ENCODE assay signal across 14 cellular contexts in the genomic region with DNA sequence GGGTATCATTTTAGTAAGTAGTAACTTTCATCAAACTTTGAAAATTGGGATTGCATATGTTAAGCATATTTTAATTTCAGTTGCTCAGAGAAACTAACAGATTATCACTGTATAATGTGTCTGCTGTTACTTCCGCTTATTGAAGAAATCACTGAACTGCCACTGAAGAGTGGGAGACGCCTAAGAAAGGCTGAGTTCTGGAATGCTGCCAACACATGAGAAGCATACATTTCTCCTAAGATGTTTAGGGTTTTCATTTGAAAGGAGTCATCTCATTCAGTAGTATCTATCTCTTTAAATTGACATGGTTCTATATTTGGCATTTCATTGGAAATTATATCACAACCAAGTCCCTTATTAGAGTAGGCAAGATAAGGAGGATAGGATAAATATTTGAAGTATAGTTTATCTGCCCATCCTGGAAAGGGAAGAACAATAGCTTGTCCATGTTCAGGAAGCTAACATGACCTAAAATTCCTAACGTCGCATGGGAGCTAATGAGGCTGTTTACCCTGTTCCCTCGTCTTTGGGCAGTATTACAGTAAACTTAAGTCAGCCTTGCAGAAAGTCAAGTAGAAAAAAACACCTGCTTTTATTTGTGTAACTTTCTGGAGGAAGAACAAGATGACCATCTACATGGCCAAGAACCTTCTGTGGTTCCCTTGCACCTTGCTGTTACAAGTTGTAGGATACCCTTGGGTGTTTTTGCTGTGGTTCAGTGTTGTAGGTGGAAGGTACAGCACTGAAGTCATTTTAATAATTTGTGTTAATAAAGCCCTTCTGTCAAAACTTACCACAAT.
DNase-seq lines count a peak whose midpoint lies in the region; ATAC-seq and TF ChIP-seq lines count a peak whose summit lies in the region.
"Had no signal": no experiment of that assay in that cellular context is flagged by ENCODE, and none has a peak within 500 bp of the region (broad histone marks: within the 10 kb centered on the region; RNA-seq: fewer than 3 reads in every experiment).

No MANE protein-coding gene starts in this region.

- no peaks in the 10 kb centered on the region for H3K36me3 ChIP-seq in upper lobe of right lung

- no peak overlapping the region for H3K27ac Mint-ChIP-seq in activated CD4-positive, alpha-beta T cell treated with anti-CD3 and anti-CD28 coated beads, Interleukin-2, amount 10 ng/mL, durations not matched to agents 24 days and 14 days
- no peak overlapping the region for H3K27ac Mint-ChIP-seq in activated CD4-positive, alpha-beta T cell treated with anti-CD3 and anti-CD28 coated beads for 36 hours

- POLR2A ChIA-PET in activated CD4-positive, alpha-beta T cell treated with anti-CD3 and anti-CD28 coated beads for 36 hours (lab: Charles Lee) = no interaction called here

- no peaks in the 10 kb centered on the region for H3K27me3 ChIP-seq in upper lobe of right lung

- H3K36me3 Mint-ChIP-seq in activated CD4-positive, alpha-beta T cell treated with anti-CD3 and anti-CD28 coated beads, Interleukin-2, amount 10 ng/mL, durations not matched to agents 24 days and 14 days (ENCODE audit: low read depth) = peaks cover 9% of the 10 kb centered on the region
- H3K36me3 Mint-ChIP-seq in activated CD4-positive, alpha-beta T cell treated with anti-CD3 and anti-CD28 coated beads for 36 hours (ENCODE audit: low read depth) = peaks cover 7% of the 10 kb centered on the region

- H3K27ac ChIP-seq in upper lobe of right lung = no peak overlapping the region
- H3K27ac ChIP-seq: A549 had no signal

- no peak for TF ChIP-seq CTCF in upper lobe of right lung (IDR thresholded peaks at IDR 0.05)

- no peak overlapping the region for H3K4me3 Mint-ChIP-seq in activated CD4-positive, alpha-beta T cell treated with anti-CD3 and anti-CD28 coated beads, Interleukin-2, amount 10 ng/mL, durations not matched to agents 24 days and 14 days
- H3K4me3 Mint-ChIP-seq in activated CD4-positive, alpha-beta T cell treated with anti-CD3 and anti-CD28 coated beads for 36 hours = no peak overlapping the region

- peaks cover 10% of the 10 kb centered on the region for H3K4me1 ChIP-seq in upper lobe of right lung
- H3K4me1 ChIP-seq: A549 had no signal

- H3K4me3 ChIP-seq in upper lobe of right lung = no peak overlapping the region
- H3K4me3 ChIP-seq: A549 had no signal

- H3K9me3 Mint-ChIP-seq in activated CD4-positive, alpha-beta T cell treated with anti-CD3 and anti-CD28 coated beads, Interleukin-2, amount 10 ng/mL, durations not matched to agents 24 days and 14 days = peaks cover 7% of the 10 kb centered on the region
- H3K9me3 Mint-ChIP-seq in activated CD4-positive, alpha-beta T cell treated with anti-CD3 and anti-CD28 coated beads for 36 hours (ENCODE audit: low read depth) = peaks cover 4% of the 10 kb centered on the region

- H3K9me3 ChIP-seq in upper lobe of right lung = peaks cover 4% of the 10 kb centered on the region

- DNase-seq in activated CD4-positive, alpha-beta T cell treated with anti-CD3 and anti-CD28 coated beads, Interleukin-2, amount 10 ng/mL, durations not matched to agents 24 days and 14 days = peak; percentile 25
- no peak for DNase-seq in activated CD4-positive, alpha-beta T cell treated with anti-CD3 and anti-CD28 coated beads, Interleukin-2, amount 50 U/mL, for 4 hours
- DNase-seq in MV-4-11 (lab: John Stamatoyannopoulos, UW) (peak; percentile 13), dermis microvascular lymphatic vessel endothelial cell (ENCODE audit: low read depth in 2 of 2) (peak; percentile 50 to 67), upper lobe of right lung (no peak), NCI-H510A (lab: John Stamatoyannopoulos, UW) (no peak)
- DNase-seq in activated CD4-positive, alpha-beta T cell treated with anti-CD3 and anti-CD28 coated beads for 36 hours = no peak
- DNase-seq: C1 segment of cervical spinal cord, GF-D8, Karpas-422, NCI-H187 treated with DMSO at 0.1 percent for 48 hours, NCI-H2171, NCI-H524 had no signal

- no peaks in the 10 kb centered on the region for H3K4me1 Mint-ChIP-seq in activated CD4-positive, alpha-beta T cell treated with anti-CD3 and anti-CD28 coated beads, Interleukin-2, amount 10 ng/mL, durations not matched to agents 24 days and 14 days
- H3K4me1 Mint-ChIP-seq in activated CD4-positive, alpha-beta T cell treated with anti-CD3 and anti-CD28 coated beads for 36 hours = no peaks in the 10 kb centered on the region

- ATAC-seq in upper lobe of right lung = peak; percentile 47
- ATAC-seq in activated CD4-positive, alpha-beta T cell treated with anti-CD3 and anti-CD28 coated beads for 36 hours = no peak
- ATAC-seq: A549 had no signal

- CTCF ChIA-PET in activated CD4-positive, alpha-beta T cell treated with anti-CD3 and anti-CD28 coated beads for 36 hours (lab: Charles Lee) = interaction anchor here (0.5 to 1.3 kb wide), 3 partner anchors 11 to 100 kb away, joined by 3 read pairs; no protein-coding TSS in a partner anchor

- peaks cover 20% of the 10 kb centered on the region for H3K27me3 Mint-ChIP-seq in activated CD4-positive, alpha-beta T cell treated with anti-CD3 and anti-CD28 coated beads, Interleukin-2, amount 10 ng/mL, durations not matched to agents 24 days and 14 days
- peaks cover 6% of the 10 kb centered on the region for H3K27me3 Mint-ChIP-seq in activated CD4-positive, alpha-beta T cell treated with anti-CD3 and anti-CD28 coated beads for 36 hours

- intact Hi-C loops in activated CD4-positive, alpha-beta T cell treated with anti-CD3 and anti-CD28 coated beads, Interleukin-2, amount 10 ng/mL, durations not matched to agents 24 days and 14 days (cut with micrococcal nuclease) = no loop called here
- intact Hi-C loops in upper lobe of right lung (cut with DNase I) = no loop called here
- intact Hi-C loops in activated CD4-positive, alpha-beta T cell treated with anti-CD3 and anti-CD28 coated beads for 36 hours (cut with DNase I, micrococcal nuclease) = no loop called here

Comparison
In these comparisons a context has a peak if more than half of its experiments do, and no peak if none do; other contexts are left out.
1. DNase-seq: peak in activated CD4-positive, alpha-beta T cell treated with anti-CD3 and anti-CD28 coated beads, Interleukin-2, amount 10 ng/mL, durations not matched to agents 24 days and 14 days (single experiment), MV-4-11 (single experiment) and dermis microvascular lymphatic vessel endothelial cell (2 of 2); none in activated CD4-positive, alpha-beta T cell treated with anti-CD3 and anti-CD28 coated beads, Interleukin-2, amount 50 U/mL, for 4 hours (0 of 2), upper lobe of right lung (single experiment), activated CD4-positive, alpha-beta T cell treated with anti-CD3 and anti-CD28 coated beads for 36 hours (single experiment) and NCI-H510A (single experiment).